In genomic region chr1:197868751-197869501, GRCh38 we compare ENCODE assay signal across 2 cellular contexts.
TF ChIP-seq lines count a peak whose summit lies in the region.

No MANE protein-coding gene starts in this region.

TF ChIP-seq in HEK293, 187 proteins besides CTCF, POLR2A, EP300 and RAD21:
- peak; percentile 68; the same call in 1 of the 2 replicates for TF ChIP-seq ZNF664 (tag by site-specific recombination; IDR thresholded peaks at IDR 0.05)
- no peak for TF ChIP-seq ZNF621 (tag by site-specific recombination; IDR thresholded peaks at IDR 0.05)
- TF ChIP-seq ZNF654 (tag by site-specific recombination; IDR thresholded peaks at IDR 0.05; ENCODE audit: low read depth), result peak; percentile 61
- TF ChIP-seq ZBTB8A (tag by site-specific recombination; IDR thresholded peaks at IDR 0.05), result no peak
- TF ChIP-seq ZNF2 (tag by site-specific recombination; IDR thresholded peaks at IDR 0.05), result peak; percentile 55; the same call in 1 of the 2 replicates

TF ChIP-seq in H1, 55 proteins besides CTCF, POLR2A, EP300 and RAD21 (continued from another document):
- no peak for TF ChIP-seq E2F6 (IDR thresholded peaks at IDR 0.05)
